In the genomic region with DNA sequence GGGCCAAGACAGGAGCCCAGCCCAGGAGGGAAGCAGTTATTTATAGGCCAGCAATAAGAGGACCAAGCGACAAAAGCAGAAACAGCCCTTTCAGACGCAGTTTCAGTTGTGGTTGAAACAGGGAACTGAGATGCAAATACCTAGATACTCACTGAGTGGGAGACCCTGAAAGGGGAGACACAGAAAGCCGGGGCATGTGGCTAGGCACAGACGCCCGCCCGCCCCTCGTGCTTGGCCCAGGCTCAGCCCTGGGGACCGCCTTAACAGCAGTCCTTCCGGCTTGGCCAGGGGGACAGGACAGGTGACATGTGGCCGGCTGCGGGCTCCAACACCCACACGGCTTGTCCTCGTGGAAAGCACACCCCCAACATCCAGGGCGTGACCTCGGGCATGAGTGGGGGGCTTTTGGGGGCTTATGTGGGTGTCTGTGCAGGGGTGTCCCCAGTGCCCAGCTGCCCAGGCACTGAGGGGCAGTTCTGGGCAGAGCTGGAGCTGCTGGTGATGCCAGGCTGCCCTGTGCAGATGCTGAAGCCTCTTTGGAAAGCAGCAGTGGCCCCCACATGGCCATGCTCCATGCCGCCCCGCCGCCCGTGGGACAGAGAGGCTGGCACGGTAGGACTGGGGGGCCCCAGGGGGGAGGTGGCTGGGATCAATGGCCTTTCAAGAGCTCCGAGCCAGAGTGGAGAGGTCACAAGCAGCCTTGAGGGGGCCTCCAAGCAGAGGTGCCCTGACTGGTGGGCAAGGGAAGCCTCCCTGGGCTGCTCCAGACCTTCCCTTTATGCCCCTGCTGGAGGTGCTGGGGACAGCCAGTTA, we compare ENCODE assay signal across 9 cellular contexts. TPM values are rescaled to one million over a fixed set of nuclear protein-coding genes. Genes with fewer than 3 reads are reported as not detected.
A peak's percentile ranks its signal among the peaks of the same experiment; 100 is the strongest.
DNase-seq lines count a peak whose midpoint lies in the region; ATAC-seq and TF ChIP-seq lines count a peak whose summit lies in the region.
"Had no signal": no experiment of that assay in that cellular context is flagged by ENCODE, and none has a peak within 500 bp of the region (broad histone marks: within the 10 kb centered on the region; RNA-seq: fewer than 3 reads in every experiment).

No MANE protein-coding gene starts in this region.

- no peaks in the 10 kb centered on the region for H3F3A ChIP-seq in SU-DHL-6 (ENCODE audit: insufficient read depth)

- H3K27me3 Mint-ChIP-seq in type B pancreatic cell, result peaks cover 14% of the 10 kb centered on the region

- ATAC-seq in Right ventricle myocardium superior (ENCODE audit: poor library complexity) (no peak), HG03045 (IDR thresholded peaks at IDR 0.05; ENCODE audit: unreplicated experiment) (peak; percentile 69)

- H3K27ac Mint-ChIP-seq in type B pancreatic cell, result no peak overlapping the region

- H3K27ac ChIP-seq in SU-DHL-6 (ENCODE audit: low read depth, low read length), result no peak overlapping the region
- H3K27ac ChIP-seq: RWPE1 had no signal

- 0 out of 2 replicates have a peak overlapping the region, but pooled peaks have one; percentile 9 for H3K9ac ChIP-seq in SU-DHL-6 (ENCODE audit: low read length)

- no peak overlapping the region for H3K4me3 ChIP-seq in SU-DHL-6 (ENCODE audit: insufficient read depth, low read length, poor library complexity, severe bottlenecking)

- H3K27me3 ChIP-seq in SU-DHL-6 (ENCODE audit: low read length), result no peaks in the 10 kb centered on the region

- H3K36me3 ChIP-seq in SU-DHL-6 (ENCODE audit: low read length), result no peaks in the 10 kb centered on the region

- no peaks in the 10 kb centered on the region for H3K9me3 Mint-ChIP-seq in type B pancreatic cell

- H3K4me1 Mint-ChIP-seq in type B pancreatic cell (ENCODE audit: unreplicated experiment), result no peaks in the 10 kb centered on the region

- no peaks in the 10 kb centered on the region for H4K20me1 ChIP-seq in SU-DHL-6 (ENCODE audit: low read depth, low read length)

- DNase-seq in Right ventricle myocardium superior (peak; percentile 37), cardiac septum (ENCODE audit: low spot score) (no peak), type B pancreatic cell (ENCODE audit: extremely low spot score, unreplicated experiment) (no peak), NCI-H2081 (lab: John Stamatoyannopoulos, UW) (no peak), iPS-NIHi11 (ENCODE audit: low spot score) (no peak), NCI-H2107 (lab: John Stamatoyannopoulos, UW) (no peak)

- H3K9me2 ChIP-seq in SU-DHL-6 (replicated peaks; ENCODE audit: insufficient read depth, low read length), result no peaks in the 10 kb centered on the region

- H2AFZ ChIP-seq in SU-DHL-6 (ENCODE audit: low read depth, low read length, severe bottlenecking), result no peak overlapping the region

- H3K36me3 Mint-ChIP-seq in type B pancreatic cell, result no peaks in the 10 kb centered on the region

- no peak for TF ChIP-seq CTCF in SU-DHL-6 (IDR thresholded peaks at IDR 0.05; ENCODE audit: insufficient read depth, low read length, poor library complexity, severe bottlenecking)
- peak; percentile 35 for TF ChIP-seq CTCF in type B pancreatic cell (conservative IDR thresholded peaks at IDR 0.05)

- H3K9me3 ChIP-seq in SU-DHL-6 (ENCODE audit: insufficient read depth, low read length), result no peaks in the 10 kb centered on the region

- H3K79me2 ChIP-seq in SU-DHL-6 (ENCODE audit: insufficient read depth, low read length), result no peaks in the 10 kb centered on the region

- no peak overlapping the region for H3K4me3 Mint-ChIP-seq in type B pancreatic cell

- intact Hi-C loops in Right ventricle myocardium superior (cut with DNase I) (no loop called here), cardiac septum (cut with DNase I) (no loop called here)

- peak overlapping the region; percentile 39 for H3K4me2 ChIP-seq in SU-DHL-6 (ENCODE audit: low read depth, low read length, poor library complexity, severe bottlenecking)

RNA-seq across cellular contexts. Expression of gene PLD4, which starts 2.1 kb away (rescaled TPM):
- 0.13 TPM for total RNA-seq in Right ventricle myocardium superior
- total RNA-seq in cardiac septum, result 0.51 TPM
- total RNA-seq in type B pancreatic cell (ENCODE audit: low replicate concordance), result 0.17 TPM in 2 replicates

RNA-seq across cellular contexts. Expression of gene AHNAK2, which starts 51.3 kb away (rescaled TPM):
- total RNA-seq in Right ventricle myocardium superior (2.6 TPM), cardiac septum (4.6 TPM), type B pancreatic cell (ENCODE audit: low replicate concordance) (1.1 and 2.0 TPM in 2 replicates)

RNA-seq across cellular contexts. Expression of gene CLBA1, which starts 58.8 kb away (rescaled TPM):
- 1.5 TPM for total RNA-seq in Right ventricle myocardium superior
- 2.7 TPM for total RNA-seq in cardiac septum
- total RNA-seq in type B pancreatic cell (ENCODE audit: low replicate concordance), result 16.2 and 18.8 TPM in 2 replicates
